Comparison of ENCODE assay signal across 27 cellular contexts in genomic region chr3:38019658-38020341, GRCh38. TPM values are rescaled to one million over a fixed set of nuclear protein-coding genes. Genes with fewer than 3 reads are reported as not detected.
DNase-seq lines count a peak whose midpoint lies in the region; ATAC-seq, FAIRE-seq and TF ChIP-seq lines count a peak whose summit lies in the region.
"Had no signal": no experiment of that assay in that cellular context is flagged by ENCODE, and none has a peak within 500 bp of the region (broad histone marks: within the 10 kb centered on the region; RNA-seq: fewer than 3 reads in every experiment).

No MANE protein-coding gene starts in this region.

- peak; percentile 26 for DNase-seq in activated naive CD8-positive, alpha-beta T cell treated with anti-CD3 and anti-CD28 coated beads, Interleukin-2, amount 10 ng/mL, durations not matched to agents 7 days and 5 days
- DNase-seq in activated naive CD8-positive, alpha-beta T cell treated with anti-CD3 and anti-CD28 coated beads for 36 hours, result no peak
- DNase-seq in astrocyte (ENCODE audit: low read depth) (no peak), upper lobe of right lung (peak; percentile 37), colonic mucosa (no peak)
- DNase-seq in naive thymus-derived CD8-positive, alpha-beta T cell, result peak in 1 of 10 donors; percentile 61
- DNase-seq: activated CD4-positive, alpha-beta T cell treated with anti-CD3 and anti-CD28 coated beads for 4 hours; activated CD8-positive, alpha-beta memory T cell treated with anti-CD3 and anti-CD28 coated beads, Interleukin-2, amount 10 ng/mL, durations not matched to agents 7 days and 5 days; activated naive CD4-positive, alpha-beta T cell treated with anti-CD3 and anti-CD28 coated beads, Interleukin-2, amount 50 U/mL, for 16 hours; activated T-cell treated with anti-CD3 and anti-CD28 coated beads, Interleukin-2, amount 50 U/mL, for 72 hours; Calu3; gastrocnemius medialis; hippocampal formation; mesenchymal stem cell; NCI-H1417 treated with DMSO at 0.1 percent for 48 hours; NCI-H446 treated with DMSO at 0.1 percent for 48 hours; SK-N-SH; stimulated activated CD4-positive, alpha-beta T cell treated with anti-CD3 and anti-CD28 coated beads, Interleukin-1b, Interleukin-23, amount 100 ng/mL, for 48 hours; T-helper 2 cell; trophoblast cell had no signal

- no peak overlapping the region for H3K27ac Mint-ChIP-seq in activated naive CD8-positive, alpha-beta T cell treated with anti-CD3 and anti-CD28 coated beads, Interleukin-2, amount 10 ng/mL, durations not matched to agents 7 days and 5 days
- no peak overlapping the region for H3K27ac Mint-ChIP-seq in activated naive CD8-positive, alpha-beta T cell treated with anti-CD3 and anti-CD28 coated beads for 36 hours
- no peak overlapping the region for H3K27ac Mint-ChIP-seq in astrocyte (ENCODE audit: unreplicated experiment)
- H3K27ac Mint-ChIP-seq in naive thymus-derived CD8-positive, alpha-beta T cell, result peak overlapping the region in 6 of 10 donors; percentile 4 to 71 (median 57)
- H3K27ac Mint-ChIP-seq: activated T-cell treated with anti-CD3 and anti-CD28 coated beads, Interleukin-2, amount 50 U/mL, for 72 hours; dendritic cell treated with granulocyte-macrophage colony-stimulating factor and Interleukin-4, amounts not matched to agents 40 ng/mL and 50 ng/mL, for 4 days had no signal

- H3K9ac ChIP-seq in astrocyte (ENCODE audit: low read length) (no peak overlapping the region), colonic mucosa (ENCODE audit: low read depth in 2 of 2, low read length in 2 of 2) (no peak overlapping the region)
- H3K9ac ChIP-seq: BLaER1, SK-N-SH had no signal

- no peaks in the 10 kb centered on the region for H3K27me3 ChIP-seq in astrocyte (ENCODE audit: insufficient read depth, low read length)
- no peaks in the 10 kb centered on the region for H3K27me3 ChIP-seq in upper lobe of right lung
- H3K27me3 ChIP-seq in colonic mucosa, result no peaks in the 10 kb centered on the region
- H3K27me3 ChIP-seq: BLaER1, gastrocnemius medialis had no signal

- no peaks in the 10 kb centered on the region for H3K79me2 ChIP-seq in astrocyte (ENCODE audit: insufficient read depth, low read length)

- H3K4me1 Mint-ChIP-seq in activated naive CD8-positive, alpha-beta T cell treated with anti-CD3 and anti-CD28 coated beads, Interleukin-2, amount 10 ng/mL, durations not matched to agents 7 days and 5 days, result peaks cover 9% of the 10 kb centered on the region
- peaks cover 11% of the 10 kb centered on the region for H3K4me1 Mint-ChIP-seq in activated naive CD8-positive, alpha-beta T cell treated with anti-CD3 and anti-CD28 coated beads for 36 hours
- H3K4me1 Mint-ChIP-seq in astrocyte (ENCODE audit: low read depth, unreplicated experiment), result no peaks in the 10 kb centered on the region
- H3K4me1 Mint-ChIP-seq in naive thymus-derived CD8-positive, alpha-beta T cell, result peaks cover 21 to 32% (median 26%) of the 10 kb centered on the region in 4 donors

- POLR2A ChIA-PET in activated naive CD8-positive, alpha-beta T cell treated with anti-CD3 and anti-CD28 coated beads, Interleukin-2, amount 10 ng/mL, durations not matched to agents 7 days and 5 days (lab: Charles Lee), result no interaction called here
- POLR2A ChIA-PET in naive thymus-derived CD8-positive, alpha-beta T cell (lab: Charles Lee), result no interaction called here

- H3K4me3 ChIP-seq in astrocyte (ENCODE audit: insufficient read depth, low read depth, low read length) (no peak overlapping the region), upper lobe of right lung (no peak overlapping the region), colonic mucosa (no peak overlapping the region)
- H3K4me3 ChIP-seq: BLaER1, gastrocnemius medialis, smooth muscle cell had no signal

- H3K9me3 ChIP-seq in astrocyte (ENCODE audit: insufficient read depth, low read depth, low read length), result no peaks in the 10 kb centered on the region
- H3K9me3 ChIP-seq in upper lobe of right lung, result no peaks in the 10 kb centered on the region
- H3K9me3 ChIP-seq in colonic mucosa, result no peaks in the 10 kb centered on the region
- H3K9me3 ChIP-seq: gastrocnemius medialis, SK-N-SH had no signal

- no peak for ATAC-seq in activated naive CD8-positive, alpha-beta T cell treated with anti-CD3 and anti-CD28 coated beads, Interleukin-2, amount 10 ng/mL, durations not matched to agents 7 days and 5 days (ENCODE audit: low read depth)
- ATAC-seq in naive thymus-derived CD8-positive, alpha-beta T cell, result no peak
- ATAC-seq in upper lobe of right lung (no peak), HG02840 (IDR thresholded peaks at IDR 0.05; ENCODE audit: low FRiP score, unreplicated experiment) (no peak)
- ATAC-seq: activated CD8-positive, alpha-beta memory T cell treated with anti-CD3 and anti-CD28 coated beads, Interleukin-2, amount 10 ng/mL, durations not matched to agents 7 days and 5 days; activated T-cell treated with anti-CD3 and anti-CD28 coated beads, Interleukin-2, amount 50 U/mL, for 72 hours; gastrocnemius medialis; HCT116 had no signal

- no peak for TF ChIP-seq CTCF in astrocyte (IDR thresholded peaks at IDR 0.05; ENCODE audit: insufficient read depth, low read depth, low read length)
- TF ChIP-seq CTCF in upper lobe of right lung (IDR thresholded peaks at IDR 0.05), result no peak
- TF ChIP-seq CTCF in colonic mucosa (IDR thresholded peaks at IDR 0.05), result no peak

- FAIRE-seq in astrocyte (lab: Jason Lieb, UNC), result no peak
- FAIRE-seq: endometrium had no signal

- H3K4me3 Mint-ChIP-seq in activated naive CD8-positive, alpha-beta T cell treated with anti-CD3 and anti-CD28 coated beads, Interleukin-2, amount 10 ng/mL, durations not matched to agents 7 days and 5 days, result no peak overlapping the region
- no peak overlapping the region for H3K4me3 Mint-ChIP-seq in activated naive CD8-positive, alpha-beta T cell treated with anti-CD3 and anti-CD28 coated beads for 36 hours
- peak overlapping the region; percentile 3 for H3K4me3 Mint-ChIP-seq in astrocyte (ENCODE audit: unreplicated experiment)
- no peak overlapping the region for H3K4me3 Mint-ChIP-seq in naive thymus-derived CD8-positive, alpha-beta T cell
- H3K4me3 Mint-ChIP-seq: activated CD8-positive, alpha-beta memory T cell treated with anti-CD3 and anti-CD28 coated beads, Interleukin-2, amount 10 ng/mL, durations not matched to agents 7 days and 5 days; activated T-cell treated with anti-CD3 and anti-CD28 coated beads, Interleukin-2, amount 50 U/mL, for 72 hours; dendritic cell treated with granulocyte-macrophage colony-stimulating factor and Interleukin-4, amounts not matched to agents 40 ng/mL and 50 ng/mL, for 4 days had no signal

- H3K36me3 Mint-ChIP-seq in activated naive CD8-positive, alpha-beta T cell treated with anti-CD3 and anti-CD28 coated beads, Interleukin-2, amount 10 ng/mL, durations not matched to agents 7 days and 5 days, result peaks cover 23% of the 10 kb centered on the region
- peaks cover 19% of the 10 kb centered on the region for H3K36me3 Mint-ChIP-seq in activated naive CD8-positive, alpha-beta T cell treated with anti-CD3 and anti-CD28 coated beads for 36 hours
- H3K36me3 Mint-ChIP-seq in astrocyte (ENCODE audit: low read depth, unreplicated experiment), result peaks cover 26% of the 10 kb centered on the region
- H3K36me3 Mint-ChIP-seq in naive thymus-derived CD8-positive, alpha-beta T cell, result peaks cover 0 to 39% (median 37%) of the 10 kb centered on the region in 3 donors

- no peak overlapping the region for H3K4me2 ChIP-seq in astrocyte (ENCODE audit: low read length)
- H3K4me2 ChIP-seq: SK-N-SH, smooth muscle cell had no signal

- H3K36me3 ChIP-seq in astrocyte (ENCODE audit: insufficient read depth, low read length), result peaks cover 4% of the 10 kb centered on the region
- peaks cover 40% of the 10 kb centered on the region for H3K36me3 ChIP-seq in upper lobe of right lung
- H3K36me3 ChIP-seq in colonic mucosa, result peaks cover 7% of the 10 kb centered on the region

- no peaks in the 10 kb centered on the region for H3K27me3 Mint-ChIP-seq in activated naive CD8-positive, alpha-beta T cell treated with anti-CD3 and anti-CD28 coated beads, Interleukin-2, amount 10 ng/mL, durations not matched to agents 7 days and 5 days
- no peaks in the 10 kb centered on the region for H3K27me3 Mint-ChIP-seq in activated naive CD8-positive, alpha-beta T cell treated with anti-CD3 and anti-CD28 coated beads for 36 hours
- no peaks in the 10 kb centered on the region for H3K27me3 Mint-ChIP-seq in astrocyte (ENCODE audit: low read depth, unreplicated experiment)
- no peaks in the 10 kb centered on the region for H3K27me3 Mint-ChIP-seq in naive thymus-derived CD8-positive, alpha-beta T cell
- H3K27me3 Mint-ChIP-seq: activated CD8-positive, alpha-beta memory T cell treated with anti-CD3 and anti-CD28 coated beads, Interleukin-2, amount 10 ng/mL, durations not matched to agents 7 days and 5 days; dendritic cell treated with granulocyte-macrophage colony-stimulating factor and Interleukin-4, amounts not matched to agents 40 ng/mL and 50 ng/mL, for 4 days had no signal

- H4K20me1 ChIP-seq in astrocyte (ENCODE audit: insufficient read depth, low read length), result peaks cover 21% of the 10 kb centered on the region
- H4K20me1 ChIP-seq: BLaER1 had no signal

- H3K27ac ChIP-seq in astrocyte (ENCODE audit: low read depth, low read length), result no peak overlapping the region
- H3K27ac ChIP-seq in upper lobe of right lung, result no peak overlapping the region
- no peak overlapping the region for H3K27ac ChIP-seq in colonic mucosa
- H3K27ac ChIP-seq: BLaER1, gastrocnemius medialis had no signal

- H3K4me1 ChIP-seq in astrocyte (ENCODE audit: insufficient read depth, low read length) (no peaks in the 10 kb centered on the region), upper lobe of right lung (no peaks in the 10 kb centered on the region), colonic mucosa (no peaks in the 10 kb centered on the region)

- intact Hi-C loops in upper lobe of right lung (cut with DNase I), result no loop called here
- intact Hi-C loops in colonic mucosa (cut with DNase I), result no loop called here

- no peaks in the 10 kb centered on the region for H3K9me3 Mint-ChIP-seq in activated naive CD8-positive, alpha-beta T cell treated with anti-CD3 and anti-CD28 coated beads, Interleukin-2, amount 10 ng/mL, durations not matched to agents 7 days and 5 days
- H3K9me3 Mint-ChIP-seq in activated naive CD8-positive, alpha-beta T cell treated with anti-CD3 and anti-CD28 coated beads for 36 hours, result peaks cover 7% of the 10 kb centered on the region
- H3K9me3 Mint-ChIP-seq in astrocyte (ENCODE audit: unreplicated experiment), result peaks cover 3% of the 10 kb centered on the region
- H3K9me3 Mint-ChIP-seq in naive thymus-derived CD8-positive, alpha-beta T cell, result peaks cover 0 to 9% (median 0%) of the 10 kb centered on the region in 9 donors
- H3K9me3 Mint-ChIP-seq: activated T-cell treated with anti-CD3 and anti-CD28 coated beads, Interleukin-2, amount 50 U/mL, for 72 hours had no signal

- H2AFZ ChIP-seq in astrocyte (ENCODE audit: low read depth, low read length), result no peak overlapping the region

RNA-seq across cellular contexts. Expression of gene PLCD1, which starts 9.6 kb away (rescaled TPM):
- 10 to 100 TPM; 36.5 to 45.4 TPM for total RNA-seq in activated naive CD8-positive, alpha-beta T cell treated with anti-CD3 and anti-CD28 coated beads, Interleukin-2, amount 10 ng/mL, durations not matched to agents 7 days and 5 days
- 1 to 10 TPM; 5.7 to 9.1 TPM for total RNA-seq in activated naive CD8-positive, alpha-beta T cell treated with anti-CD3 and anti-CD28 coated beads for 36 hours
- total RNA-seq in astrocyte (15.8 and 16.7 TPM in 2 replicates), upper lobe of right lung (32.2 TPM), colonic mucosa (10 to 100 TPM; 46.8 to 70.0 TPM)
- total RNA-seq in naive thymus-derived CD8-positive, alpha-beta T cell, result 10 to 100 TPM; 39.3 to 42.7 TPM
- 10 to 100 TPM; 11.0 to 23.0 (median 15.6) TPM for polyA plus RNA-seq in naive thymus-derived CD8-positive, alpha-beta T cell

RNA-seq across cellular contexts. Expression of gene DLEC1, which starts 19.2 kb away (rescaled TPM):
- total RNA-seq in activated naive CD8-positive, alpha-beta T cell treated with anti-CD3 and anti-CD28 coated beads, Interleukin-2, amount 10 ng/mL, durations not matched to agents 7 days and 5 days, result 1 to 10 TPM; 3.2 to 3.7 TPM
- total RNA-seq in activated naive CD8-positive, alpha-beta T cell treated with anti-CD3 and anti-CD28 coated beads for 36 hours, result under 1 TPM; 0.12 to 0.52 TPM
- 0.19 and 0.54 TPM in 2 replicates for total RNA-seq in astrocyte
- 1 to 10 TPM; 4.6 to 5.2 TPM for total RNA-seq in naive thymus-derived CD8-positive, alpha-beta T cell
- under 1 TPM; 0.31 to 0.37 (median 0.35) TPM for polyA plus RNA-seq in naive thymus-derived CD8-positive, alpha-beta T cell
- total RNA-seq in upper lobe of right lung, result 2.7 TPM
- under 1 TPM; 0.52 to 0.56 TPM for total RNA-seq in colonic mucosa
- total RNA-seq: gastrocnemius medialis, myocyte had no signal

RNA-seq across cellular contexts. Expression of gene VILL, which starts 29.2 kb away (rescaled TPM):
- total RNA-seq in activated naive CD8-positive, alpha-beta T cell treated with anti-CD3 and anti-CD28 coated beads, Interleukin-2, amount 10 ng/mL, durations not matched to agents 7 days and 5 days, result 10 to 100 TPM; 25.2 to 25.3 TPM
- total RNA-seq in activated naive CD8-positive, alpha-beta T cell treated with anti-CD3 and anti-CD28 coated beads for 36 hours, result 10 to 100 TPM; 14.4 to 15.0 TPM
- 1.0 and 1.5 TPM in 2 replicates for total RNA-seq in astrocyte
- 10 to 100 TPM; 41.0 to 41.9 TPM for total RNA-seq in naive thymus-derived CD8-positive, alpha-beta T cell
- 10 to 100 TPM; 12.3 to 21.6 (median 16.0) TPM for polyA plus RNA-seq in naive thymus-derived CD8-positive, alpha-beta T cell
- total RNA-seq in upper lobe of right lung, result 8.9 TPM
- total RNA-seq in colonic mucosa, result 100 to 1,000 TPM; 155 to 166 TPM

Comparison
In these comparisons a context has a peak if more than half of its experiments do, and no peak if none do; other contexts are left out.
1. DNase-seq: peak in activated naive CD8-positive, alpha-beta T cell treated with anti-CD3 and anti-CD28 coated beads, Interleukin-2, amount 10 ng/mL, durations not matched to agents 7 days and 5 days (single experiment) and upper lobe of right lung (single experiment); none in activated naive CD8-positive, alpha-beta T cell treated with anti-CD3 and anti-CD28 coated beads for 36 hours (single experiment), astrocyte (single experiment) and colonic mucosa (single experiment).
2. H3K27ac Mint-ChIP-seq: peak in naive thymus-derived CD8-positive, alpha-beta T cell (6 of 10); none in activated naive CD8-positive, alpha-beta T cell treated with anti-CD3 and anti-CD28 coated beads, Interleukin-2, amount 10 ng/mL, durations not matched to agents 7 days and 5 days (single experiment), activated naive CD8-positive, alpha-beta T cell treated with anti-CD3 and anti-CD28 coated beads for 36 hours (single experiment) and astrocyte (single experiment).